2 cellular contexts compared by ENCODE assay signal in the genomic region with DNA sequence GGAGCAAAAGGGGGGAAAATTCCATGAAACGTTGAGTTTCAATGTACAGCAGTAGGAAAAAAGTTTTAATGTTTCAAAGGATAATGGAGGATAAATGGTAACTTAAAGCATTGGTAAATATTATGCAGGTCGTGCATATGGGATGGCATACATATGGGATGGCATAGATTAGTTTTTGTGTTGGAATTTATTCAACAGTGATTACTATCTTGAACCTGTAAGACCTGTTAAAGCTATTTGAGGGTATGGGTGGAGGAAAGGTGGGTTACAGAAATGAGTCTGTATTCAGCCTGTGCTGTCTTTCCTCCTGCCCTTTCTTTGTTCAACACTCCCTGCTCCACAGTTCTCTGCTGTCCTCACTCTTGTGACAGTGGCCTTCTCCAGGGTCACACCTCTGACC.
TF ChIP-seq lines count a peak whose summit lies in the region.

No MANE protein-coding gene starts in this region.

TF ChIP-seq in GM23338, 12 proteins besides CTCF, POLR2A, EP300 and RAD21:
- TF ChIP-seq JUNB (IDR thresholded peaks at IDR 0.05; ENCODE audit: unreplicated experiment) (no peak), EZH2 (IDR thresholded peaks at IDR 0.05; ENCODE audit: low read depth, unreplicated experiment) (no peak), POLR2AphosphoS5 (IDR thresholded peaks at IDR 0.05; ENCODE audit: low read depth) (no peak), STAT1 (IDR thresholded peaks at IDR 0.05; ENCODE audit: unreplicated experiment) (no peak), EZH2phosphoT487 (IDR thresholded peaks at IDR 0.05; ENCODE audit: unreplicated experiment) (no peak), ZNF331 (CRISPR knock-in tag; IDR thresholded peaks at IDR 0.05; ENCODE audit: low read depth) (no peak), ZNF114 (CRISPR knock-in tag; IDR thresholded peaks at IDR 0.05) (no peak)
- TF ChIP-seq, protein P1, sequence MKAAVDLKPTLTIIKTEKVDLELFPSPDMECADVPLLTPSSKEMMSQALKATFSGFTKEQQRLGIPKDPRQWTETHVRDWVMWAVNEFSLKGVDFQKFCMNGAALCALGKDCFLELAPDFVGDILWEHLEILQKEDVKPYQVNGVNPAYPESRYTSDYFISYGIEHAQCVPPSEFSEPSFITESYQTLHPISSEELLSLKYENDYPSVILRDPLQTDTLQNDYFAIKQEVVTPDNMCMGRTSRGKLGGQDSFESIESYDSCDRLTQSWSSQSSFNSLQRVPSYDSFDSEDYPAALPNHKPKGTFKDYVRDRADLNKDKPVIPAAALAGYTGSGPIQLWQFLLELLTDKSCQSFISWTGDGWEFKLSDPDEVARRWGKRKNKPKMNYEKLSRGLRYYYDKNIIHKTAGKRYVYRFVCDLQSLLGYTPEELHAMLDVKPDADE (IDR thresholded peaks at IDR 0.05) = no peak
- TF ChIP-seq, protein P2, sequence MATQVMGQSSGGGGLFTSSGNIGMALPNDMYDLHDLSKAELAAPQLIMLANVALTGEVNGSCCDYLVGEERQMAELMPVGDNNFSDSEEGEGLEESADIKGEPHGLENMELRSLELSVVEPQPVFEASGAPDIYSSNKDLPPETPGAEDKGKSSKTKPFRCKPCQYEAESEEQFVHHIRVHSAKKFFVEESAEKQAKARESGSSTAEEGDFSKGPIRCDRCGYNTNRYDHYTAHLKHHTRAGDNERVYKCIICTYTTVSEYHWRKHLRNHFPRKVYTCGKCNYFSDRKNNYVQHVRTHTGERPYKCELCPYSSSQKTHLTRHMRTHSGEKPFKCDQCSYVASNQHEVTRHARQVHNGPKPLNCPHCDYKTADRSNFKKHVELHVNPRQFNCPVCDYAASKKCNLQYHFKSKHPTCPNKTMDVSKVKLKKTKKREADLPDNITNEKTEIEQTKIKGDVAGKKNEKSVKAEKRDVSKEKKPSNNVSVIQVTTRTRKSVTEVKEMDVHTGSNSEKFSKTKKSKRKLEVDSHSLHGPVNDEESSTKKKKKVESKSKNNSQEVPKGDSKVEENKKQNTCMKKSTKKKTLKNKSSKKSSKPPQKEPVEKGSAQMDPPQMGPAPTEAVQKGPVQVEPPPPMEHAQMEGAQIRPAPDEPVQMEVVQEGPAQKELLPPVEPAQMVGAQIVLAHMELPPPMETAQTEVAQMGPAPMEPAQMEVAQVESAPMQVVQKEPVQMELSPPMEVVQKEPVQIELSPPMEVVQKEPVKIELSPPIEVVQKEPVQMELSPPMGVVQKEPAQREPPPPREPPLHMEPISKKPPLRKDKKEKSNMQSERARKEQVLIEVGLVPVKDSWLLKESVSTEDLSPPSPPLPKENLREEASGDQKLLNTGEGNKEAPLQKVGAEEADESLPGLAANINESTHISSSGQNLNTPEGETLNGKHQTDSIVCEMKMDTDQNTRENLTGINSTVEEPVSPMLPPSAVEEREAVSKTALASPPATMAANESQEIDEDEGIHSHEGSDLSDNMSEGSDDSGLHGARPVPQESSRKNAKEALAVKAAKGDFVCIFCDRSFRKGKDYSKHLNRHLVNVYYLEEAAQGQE (IDR thresholded peaks at IDR 0.05; ENCODE audit: unreplicated experiment) = no peak
- TF ChIP-seq, protein P3, sequence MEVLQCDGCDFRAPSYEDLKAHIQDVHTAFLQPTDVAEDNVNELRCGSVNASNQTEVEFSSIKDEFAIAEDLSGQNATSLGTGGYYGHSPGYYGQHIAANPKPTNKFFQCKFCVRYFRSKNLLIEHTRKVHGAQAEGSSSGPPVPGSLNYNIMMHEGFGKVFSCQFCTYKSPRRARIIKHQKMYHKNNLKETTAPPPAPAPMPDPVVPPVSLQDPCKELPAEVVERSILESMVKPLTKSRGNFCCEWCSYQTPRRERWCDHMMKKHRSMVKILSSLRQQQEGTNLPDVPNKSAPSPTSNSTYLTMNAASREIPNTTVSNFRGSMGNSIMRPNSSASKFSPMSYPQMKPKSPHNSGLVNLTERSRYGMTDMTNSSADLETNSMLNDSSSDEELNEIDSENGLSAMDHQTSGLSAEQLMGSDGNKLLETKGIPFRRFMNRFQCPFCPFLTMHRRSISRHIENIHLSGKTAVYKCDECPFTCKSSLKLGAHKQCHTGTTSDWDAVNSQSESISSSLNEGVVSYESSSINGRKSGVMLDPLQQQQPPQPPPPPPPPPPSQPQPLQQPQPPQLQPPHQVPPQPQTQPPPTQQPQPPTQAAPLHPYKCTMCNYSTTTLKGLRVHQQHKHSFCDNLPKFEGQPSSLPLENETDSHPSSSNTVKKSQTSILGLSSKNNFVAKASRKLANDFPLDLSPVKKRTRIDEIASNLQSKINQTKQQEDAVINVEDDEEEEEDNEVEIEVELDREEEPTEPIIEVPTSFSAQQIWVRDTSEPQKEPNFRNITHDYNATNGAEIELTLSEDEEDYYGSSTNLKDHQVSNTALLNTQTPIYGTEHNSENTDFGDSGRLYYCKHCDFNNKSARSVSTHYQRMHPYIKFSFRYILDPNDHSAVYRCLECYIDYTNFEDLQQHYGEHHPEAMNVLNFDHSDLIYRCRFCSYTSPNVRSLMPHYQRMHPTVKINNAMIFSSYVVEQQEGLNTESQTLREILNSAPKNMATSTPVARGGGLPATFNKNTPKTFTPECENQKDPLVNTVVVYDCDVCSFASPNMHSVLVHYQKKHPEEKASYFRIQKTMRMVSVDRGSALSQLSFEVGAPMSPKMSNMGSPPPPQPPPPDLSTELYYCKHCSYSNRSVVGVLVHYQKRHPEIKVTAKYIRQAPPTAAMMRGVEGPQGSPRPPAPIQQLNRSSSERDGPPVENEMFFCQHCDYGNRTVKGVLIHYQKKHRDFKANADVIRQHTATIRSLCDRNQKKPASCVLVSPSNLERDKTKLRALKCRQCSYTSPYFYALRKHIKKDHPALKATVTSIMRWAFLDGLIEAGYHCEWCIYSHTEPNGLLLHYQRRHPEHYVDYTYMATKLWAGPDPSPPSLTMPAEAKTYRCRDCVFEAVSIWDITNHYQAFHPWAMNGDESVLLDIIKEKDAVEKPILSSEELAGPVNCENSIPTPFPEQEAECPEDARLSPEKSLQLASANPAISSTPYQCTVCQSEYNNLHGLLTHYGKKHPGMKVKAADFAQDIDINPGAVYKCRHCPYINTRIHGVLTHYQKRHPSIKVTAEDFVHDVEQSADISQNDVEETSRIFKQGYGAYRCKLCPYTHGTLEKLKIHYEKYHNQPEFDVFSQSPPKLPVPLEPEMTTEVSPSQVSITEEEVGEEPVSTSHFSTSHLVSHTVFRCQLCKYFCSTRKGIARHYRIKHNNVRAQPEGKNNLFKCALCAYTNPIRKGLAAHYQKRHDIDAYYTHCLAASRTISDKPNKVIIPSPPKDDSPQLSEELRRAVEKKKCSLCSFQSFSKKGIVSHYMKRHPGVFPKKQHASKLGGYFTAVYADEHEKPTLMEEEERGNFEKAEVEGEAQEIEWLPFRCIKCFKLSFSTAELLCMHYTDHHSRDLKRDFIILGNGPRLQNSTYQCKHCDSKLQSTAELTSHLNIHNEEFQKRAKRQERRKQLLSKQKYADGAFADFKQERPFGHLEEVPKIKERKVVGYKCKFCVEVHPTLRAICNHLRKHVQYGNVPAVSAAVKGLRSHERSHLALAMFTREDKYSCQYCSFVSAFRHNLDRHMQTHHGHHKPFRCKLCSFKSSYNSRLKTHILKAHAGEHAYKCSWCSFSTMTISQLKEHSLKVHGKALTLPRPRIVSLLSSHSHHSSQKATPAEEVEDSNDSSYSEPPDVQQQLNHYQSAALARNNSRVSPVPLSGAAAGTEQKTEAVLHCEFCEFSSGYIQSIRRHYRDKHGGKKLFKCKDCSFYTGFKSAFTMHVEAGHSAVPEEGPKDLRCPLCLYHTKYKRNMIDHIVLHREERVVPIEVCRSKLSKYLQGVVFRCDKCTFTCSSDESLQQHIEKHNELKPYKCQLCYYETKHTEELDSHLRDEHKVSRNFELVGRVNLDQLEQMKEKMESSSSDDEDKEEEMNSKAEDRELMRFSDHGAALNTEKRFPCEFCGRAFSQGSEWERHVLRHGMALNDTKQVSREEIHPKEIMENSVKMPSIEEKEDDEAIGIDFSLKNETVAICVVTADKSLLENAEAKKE (CRISPR knock-in tag; IDR thresholded peaks at IDR 0.05) = no peak
TF ChIP-seq in GM23338: peak in this region for 0.

TF ChIP-seq in GM12878, 131 proteins besides CTCF, POLR2A, EP300 and RAD21:
- no peak for TF ChIP-seq MTA2 (IDR thresholded peaks at IDR 0.05; ENCODE audit: low read depth)
